ENCODE assay signal across 8 cellular contexts in the genomic region with DNA sequence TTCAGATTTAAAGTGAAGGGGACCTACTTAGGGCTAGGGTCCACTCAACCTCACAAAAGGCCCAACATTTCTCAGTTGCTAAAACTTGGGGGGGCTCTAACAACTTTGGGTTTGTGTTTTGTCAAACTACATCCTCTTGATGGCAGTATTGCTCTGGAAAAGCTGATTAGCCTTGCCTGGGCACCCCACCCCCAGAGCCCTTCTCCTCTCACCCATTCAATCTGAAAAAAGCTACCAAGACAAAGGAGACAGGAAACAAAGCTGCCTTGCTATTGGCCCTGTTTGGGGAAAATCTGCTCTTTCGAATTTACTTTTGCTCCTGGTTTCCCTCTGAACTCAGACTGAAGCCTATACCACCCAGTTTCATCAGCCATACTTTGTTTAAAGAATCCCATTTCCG.
DNase-seq lines count a peak whose midpoint lies in the region; ATAC-seq, FAIRE-seq and TF ChIP-seq lines count a peak whose summit lies in the region.

No MANE protein-coding gene starts in this region.

- intact Hi-C loops in PC-9 (cut with micrococcal nuclease; ENCODE audit: unreplicated experiment): loop anchor here (1.0 kb wide), 1 partner anchor 123 kb away; no protein-coding TSS in a partner anchor

- no peaks in the 10 kb centered on the region for H3K9me3 ChIP-seq in PC-9 (ENCODE audit: insufficient read depth, low read depth)

- peak; percentile 23 for DNase-seq in ELR (ENCODE audit: low read depth)
- DNase-seq in PC-9: peak in 1 of 2 experiments; percentile 39
- peak; percentile 80 for DNase-seq in dermis blood vessel endothelial cell
- peak; percentile 39 to 42 for DNase-seq in stimulated activated CD4-positive, alpha-beta T cell treated with anti-CD3 and anti-CD28 coated beads, Interleukin-2, amount 100 ng/mL, for 24 hours
- DNase-seq in RCC 7860 (ENCODE audit: low spot score): no peak
- DNase-seq in DMS79 (lab: John Stamatoyannopoulos, UW): no peak

- H2AFZ ChIP-seq in PC-9: peak overlapping the region; percentile 37; the same call in 1 of the 2 replicates

- peak; percentile 43; the same call in 1 of the 2 replicates for TF ChIP-seq CTCF in PC-9 (conservative IDR thresholded peaks at IDR 0.05)

- H3K27me3 ChIP-seq in PC-9 (ENCODE audit: insufficient read depth, low read depth): no peaks in the 10 kb centered on the region

- H3K79me2 ChIP-seq in PC-9 (ENCODE audit: low read depth): peaks cover 60% of the 10 kb centered on the region

- FAIRE-seq in RCC 7860 (lab: Jason Lieb, UNC): no peak

- H3K4me2 ChIP-seq in PC-9: peak overlapping the region; percentile 91

- peaks cover 12% of the 10 kb centered on the region; the same call in 1 of the 2 replicates for H3F3A ChIP-seq in PC-9 (ENCODE audit: insufficient read depth, low read depth)

- peaks cover 29% of the 10 kb centered on the region for H3K4me1 ChIP-seq in PC-9 (replicated peaks; ENCODE audit: insufficient read depth)

- peak overlapping the region; percentile 70; the same call in 1 of the 2 replicates for H3K4me3 ChIP-seq in PC-9

- H3K27ac ChIP-seq in PC-9: no peak overlapping the region

- H4K20me1 ChIP-seq in PC-9 (ENCODE audit: insufficient read depth): no peaks in the 10 kb centered on the region

- CTCF ChIA-PET in PC-9 (lab: Charles Lee): interaction anchor here (0.6 to 0.7 kb wide), 2 partner anchors 16 to 861 kb away, joined by 3 read pairs; no protein-coding TSS in a partner anchor

- peak; percentile 54 for ATAC-seq in GM19395 (IDR thresholded peaks at IDR 0.05; ENCODE audit: unreplicated experiment)
- peak; percentile 62 for ATAC-seq in HG03342 (IDR thresholded peaks at IDR 0.05; ENCODE audit: unreplicated experiment)

- no TSS peak for BruUV-seq in PC-9 (replicated peaks; lab: Mats Ljungman, UMichigan)

- no peaks in the 10 kb centered on the region for H3K9me2 ChIP-seq in PC-9 (ENCODE audit: insufficient read depth)

- H3K36me3 ChIP-seq in PC-9 (ENCODE audit: low read depth): peaks cover 12% of the 10 kb centered on the region

- POLR2A ChIA-PET in PC-9 (lab: Charles Lee; ENCODE audit: unreplicated experiment): no interaction called here

Comparison
In these comparisons a context has a peak if more than half of its experiments do, and no peak if none do; other contexts are left out.
1. DNase-seq: peak in ELR (single experiment), dermis blood vessel endothelial cell (single experiment) and stimulated activated CD4-positive, alpha-beta T cell treated with anti-CD3 and anti-CD28 coated beads, Interleukin-2, amount 100 ng/mL, for 24 hours (2 of 2); none in RCC 7860 (single experiment) and DMS79 (single experiment).